In the genomic region with DNA sequence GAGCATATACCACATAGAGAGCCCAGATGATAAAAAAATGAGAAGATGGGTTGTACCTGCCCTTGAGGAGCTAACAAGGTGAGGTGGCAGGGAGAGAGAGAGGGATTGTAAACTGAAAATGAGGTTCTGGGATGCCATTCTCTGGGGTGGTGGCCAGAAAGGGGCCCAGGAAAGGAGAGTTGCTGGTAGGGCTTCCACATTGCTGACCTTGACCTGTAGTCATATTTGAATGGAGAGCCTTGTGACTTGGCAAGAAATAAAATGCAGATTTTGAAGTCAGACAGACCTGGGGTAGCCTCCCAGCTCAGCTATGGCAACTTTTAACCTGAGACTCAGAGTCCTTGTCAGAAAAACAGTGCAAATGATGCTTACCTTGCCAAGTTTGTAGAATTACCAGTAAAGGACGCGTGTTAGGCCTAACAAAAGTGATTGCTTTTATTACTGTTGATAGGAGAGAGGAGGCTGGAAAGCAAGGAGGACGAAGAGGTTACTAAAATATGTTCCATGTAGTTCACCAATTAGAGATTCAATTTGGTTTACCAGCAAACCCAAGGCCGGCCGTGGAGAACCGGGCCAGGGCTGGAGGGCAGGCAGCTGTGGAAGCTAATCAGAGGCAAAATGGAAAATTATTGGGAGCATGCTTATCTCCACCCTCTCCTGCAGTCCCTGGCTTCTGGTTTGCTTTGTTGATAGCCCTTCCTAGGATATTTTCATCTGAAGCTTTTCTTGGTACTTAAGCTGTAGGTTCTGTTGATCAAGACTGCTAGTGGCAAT, we compare ENCODE assay signal across 23 cellular contexts.
"Had no signal": no experiment of that assay in that cellular context is flagged by ENCODE, and none has a peak within 500 bp of the region (broad histone marks: within the 10 kb centered on the region; RNA-seq: fewer than 3 reads in every experiment).

No MANE protein-coding gene starts in this region.

- H3K9me3 ChIP-seq: esophagus squamous epithelium, vagina had no signal

- ATAC-seq: activated naive CD4-positive, alpha-beta T cell treated with anti-CD3 and anti-CD28 coated beads, Interleukin-2, amount 50 U/mL, for 72 hours; activated T-cell treated with anti-CD3 and anti-CD28 coated beads, Interleukin-2, amount 50 U/mL, for 72 hours; left lobe of liver; mucosa of descending colon had no signal

- H3K36me3 ChIP-seq: cardiac muscle cell, esophagus squamous epithelium, vagina had no signal

- FAIRE-seq: endothelial cell of umbilical vein, keratinocyte had no signal

- H3K4me3 ChIP-seq: cardiac muscle cell, esophagus squamous epithelium, mucosa of descending colon, vagina had no signal

- H3K27ac ChIP-seq: cardiac muscle cell, vagina, VCaP had no signal

- DNase-seq: activated CD4-positive, alpha-beta T cell treated with anti-CD3 and anti-CD28 coated beads, Interleukin-2, amount 50 U/mL, for 1 hour; activated CD4-positive, CD25-positive, alpha-beta regulatory T cell treated with anti-CD3 and anti-CD28 coated beads, Interleukin-2, amount 50 U/mL, for 72 hours; activated effector memory CD4-positive, alpha-beta T cell treated with anti-CD3 and anti-CD28 coated beads, Interleukin-2, amount 50 U/mL, for 16 hours; activated T-cell treated with anti-CD3 and anti-CD28 coated beads, Interleukin-2, amount 50 U/mL, for 72 hours; dermis blood vessel endothelial cell; effector memory CD4-positive, alpha-beta T cell; esophagus squamous epithelium; hypothalamus; mucosa of descending colon; naive B cell; stimulated activated CD4-positive, alpha-beta T cell treated with anti-CD3 and anti-CD28 coated beads, Interleukin-12 subunit alpha, Interleukin-12 subunit beta, amount 100 ng/mL, for 4 hours; stimulated activated CD4-positive, alpha-beta T cell treated with anti-CD3 and anti-CD28 coated beads, Interleukin-2, amount 100 ng/mL, for 24 hours; stimulated activated naive CD4-positive, alpha-beta T cell treated with Interleukin-2 at 50 U/mL for 16 hours; SW 1271; T-helper 2 cell; trophoblast cell had no signal

- H3K27me3 ChIP-seq: vagina had no signal
